13 cellular contexts compared by ENCODE assay signal in genomic region chr9:131713016-131713415, GRCh38. TPM values are rescaled to one million over a fixed set of nuclear protein-coding genes. Genes with fewer than 3 reads are reported as not detected.
A peak's percentile ranks its signal among the peaks of the same experiment; 100 is the strongest.
DNase-seq lines count a peak whose midpoint lies in the region; ATAC-seq lines count a peak whose summit lies in the region.
"Had no signal": no experiment of that assay in that cellular context is flagged by ENCODE, and none has a peak within 500 bp of the region (broad histone marks: within the 10 kb centered on the region; RNA-seq: fewer than 3 reads in every experiment).

No MANE protein-coding gene starts in this region.

- H3K4me1 ChIP-seq in subcutaneous abdominal adipose tissue (ENCODE audit: control insufficient read depth in 5 of 5, insufficient read depth in 5 of 5, low read length in 5 of 5) = peaks cover 17 to 81% (median 57%) of the 10 kb centered on the region in 5 donors

- no peaks in the 10 kb centered on the region for H3K27me3 Mint-ChIP-seq in activated CD4-positive, alpha-beta T cell treated with anti-CD3 and anti-CD28 coated beads for 36 hours
- no peaks in the 10 kb centered on the region for H3K27me3 Mint-ChIP-seq in memory B cell
- H3K27me3 Mint-ChIP-seq: activated naive CD8-positive, alpha-beta T cell treated with anti-CD3 and anti-CD28 coated beads for 36 hours had no signal

- H3K36me3 ChIP-seq in subcutaneous abdominal adipose tissue (ENCODE audit: control insufficient read depth in 5 of 5, insufficient read depth in 5 of 5, low read length in 5 of 5) = peaks cover 0 to 3% (median 0%) of the 10 kb centered on the region in 5 donors

- H3K9me3 ChIP-seq in subcutaneous abdominal adipose tissue (ENCODE audit: control insufficient read depth in 5 of 5, low read length in 5 of 5) = no peaks in the 10 kb centered on the region

- H3K4me1 Mint-ChIP-seq in activated CD4-positive, alpha-beta T cell treated with anti-CD3 and anti-CD28 coated beads for 36 hours = peaks cover 74% of the 10 kb centered on the region
- peaks cover 51% of the 10 kb centered on the region for H3K4me1 Mint-ChIP-seq in memory B cell

- peak overlapping the region; percentile 1 for H3K27ac Mint-ChIP-seq in activated CD4-positive, alpha-beta T cell treated with anti-CD3 and anti-CD28 coated beads for 36 hours
- peak overlapping the region; percentile 86 for H3K27ac Mint-ChIP-seq in memory B cell

- DNase-seq in activated CD4-positive, alpha-beta T cell treated with anti-CD3 and anti-CD28 coated beads for 36 hours = no peak
- DNase-seq in activated CD4-positive, alpha-beta T cell treated with anti-CD3 and anti-CD28 coated beads for 48 hours = no peak
- DNase-seq in memory B cell (ENCODE audit: low spot score in 2 of 2) = no peak
- DNase-seq in NCI-H345 (lab: John Stamatoyannopoulos, UW) = no peak
- DNase-seq: activated naive CD8-positive, alpha-beta T cell treated with anti-CD3 and anti-CD28 coated beads for 36 hours; effector CD4-positive, alpha-beta T cell; NCI-H1105; NCI-H510A treated with DMSO at 0.1 percent for 48 hours; SIG-M5 had no signal

- peaks cover 30% of the 10 kb centered on the region for H3K36me3 Mint-ChIP-seq in activated CD4-positive, alpha-beta T cell treated with anti-CD3 and anti-CD28 coated beads for 36 hours (ENCODE audit: low read depth)
- H3K36me3 Mint-ChIP-seq in memory B cell = peaks cover 20% of the 10 kb centered on the region

- H3K27ac ChIP-seq in angular gyrus (ENCODE audit: low read depth, low read length) = peak overlapping the region; percentile 23
- H3K27ac ChIP-seq in subcutaneous abdominal adipose tissue (ENCODE audit: low read depth, low read length) = peak overlapping the region; percentile 84

- no peaks in the 10 kb centered on the region for H3K9me3 Mint-ChIP-seq in activated CD4-positive, alpha-beta T cell treated with anti-CD3 and anti-CD28 coated beads for 36 hours (ENCODE audit: low read depth)
- H3K9me3 Mint-ChIP-seq in memory B cell = no peaks in the 10 kb centered on the region
- H3K9me3 Mint-ChIP-seq: activated naive CD8-positive, alpha-beta T cell treated with anti-CD3 and anti-CD28 coated beads for 36 hours had no signal

- CTCF ChIA-PET in activated CD4-positive, alpha-beta T cell treated with anti-CD3 and anti-CD28 coated beads for 36 hours (lab: Charles Lee) = interaction anchor here (0.9 to 1.6 kb wide), 2 partner anchors 10 to 16 kb away, joined by 3 read pairs; no protein-coding TSS in a partner anchor

- H3K27me3 ChIP-seq in subcutaneous abdominal adipose tissue (ENCODE audit: control insufficient read depth in 5 of 5, insufficient read depth in 4 of 5, low read length in 5 of 5) = no peaks in the 10 kb centered on the region

- no peak overlapping the region for H3K9ac ChIP-seq in subcutaneous abdominal adipose tissue (ENCODE audit: low read length in 5 of 5)

- no peak overlapping the region for H3K4me3 ChIP-seq in subcutaneous abdominal adipose tissue (ENCODE audit: low read depth in 1 of 5, low read length in 5 of 5)

- no peak for ATAC-seq in activated CD4-positive, alpha-beta T cell treated with anti-CD3 and anti-CD28 coated beads for 36 hours
- no peak for ATAC-seq in memory B cell (ENCODE audit: low read depth)
- ATAC-seq in GM21360 (IDR thresholded peaks at IDR 0.05; ENCODE audit: unreplicated experiment) = no peak
- ATAC-seq in GM21737 (IDR thresholded peaks at IDR 0.05; ENCODE audit: unreplicated experiment) = no peak

- POLR2A ChIA-PET in activated CD4-positive, alpha-beta T cell treated with anti-CD3 and anti-CD28 coated beads for 36 hours (lab: Charles Lee) = no interaction called here

- no peak overlapping the region for H3K4me3 Mint-ChIP-seq in activated CD4-positive, alpha-beta T cell treated with anti-CD3 and anti-CD28 coated beads for 36 hours
- no peak overlapping the region for H3K4me3 Mint-ChIP-seq in memory B cell
- H3K4me3 Mint-ChIP-seq: activated naive CD8-positive, alpha-beta T cell treated with anti-CD3 and anti-CD28 coated beads for 36 hours had no signal

- intact Hi-C loops in activated CD4-positive, alpha-beta T cell treated with anti-CD3 and anti-CD28 coated beads for 36 hours (cut with DNase I, micrococcal nuclease) = no loop called here

RNA-seq across cellular contexts. Expression of gene RAPGEF1, which starts 26.9 kb away (rescaled TPM):
- 100 to 1,000 TPM in 1 of 2 experiments, 10 to 100 TPM in 1; 86.7 to 108 TPM for total RNA-seq in activated CD4-positive, alpha-beta T cell treated with anti-CD3 and anti-CD28 coated beads for 36 hours
